23 cellular contexts compared by ENCODE assay signal in the genomic region with DNA sequence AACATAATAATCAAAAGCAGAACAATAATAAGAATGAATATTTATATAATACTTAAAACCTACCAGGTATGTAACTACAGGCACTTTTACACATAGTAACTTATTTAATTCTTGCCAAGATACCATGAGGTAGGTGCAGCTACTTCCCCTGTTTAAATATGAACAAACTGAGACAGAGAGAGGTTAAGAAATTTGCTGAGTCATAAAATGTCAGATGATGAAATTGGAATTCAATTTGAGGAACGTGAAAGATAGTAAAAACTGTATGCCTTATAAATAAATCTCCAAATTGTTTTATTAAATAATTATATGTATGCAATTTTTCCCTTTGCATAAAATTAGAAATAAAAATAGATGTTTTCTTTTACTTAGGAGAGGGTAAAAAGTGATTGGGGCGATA.
DNase-seq lines count a peak whose midpoint lies in the region; ATAC-seq, FAIRE-seq and TF ChIP-seq lines count a peak whose summit lies in the region.
"Had no signal": no experiment of that assay in that cellular context is flagged by ENCODE, and none has a peak within 500 bp of the region (broad histone marks: within the 10 kb centered on the region; RNA-seq: fewer than 3 reads in every experiment).

No MANE protein-coding gene starts in this region.

- DNase-seq in MCF 10A (ENCODE audit: unreplicated experiment) (peak; percentile 34), breast epithelium (ENCODE audit: low spot score in 2 of 2) (no peak), NOMO-1 treated with DMSO at 0.1 percent for 48 hours (lab: John Stamatoyannopoulos, UW; ENCODE audit: unreplicated experiment) (peak; percentile 51), bronchial epithelial cell (ENCODE audit: low read depth) (peak; percentile 26), frontal cortex (ENCODE audit: low spot score in 2 of 2) (no peak), hepatic stellate cell (ENCODE audit: low spot score) (no peak), urothelium cell line (ENCODE audit: low spot score) (no peak)
- DNase-seq: Calu3; CD4-positive, alpha-beta T cell; DMS79; HFFc6; Kasumi-1; NCI-H1048; NCI-H146; NCI-H2081 treated with DMSO at 0.1 percent for 48 hours; NCI-H2227 treated with DMSO at 0.1 percent for 48 hours; NCI-H69; NK-92 treated with Interleukin-12 subunit alpha and Interleukin-12 subunit beta, amount 100 ng/mL, for 24 hours; SHP77 treated with DMSO at 0.1 percent for 48 hours had no signal

- peaks cover 8% of the 10 kb centered on the region for H3K4me1 Mint-ChIP-seq in MCF 10A (ENCODE audit: insufficient read depth, unreplicated experiment)
- H3K4me1 Mint-ChIP-seq: GM23338 had no signal

- BruUV-seq in MCF 10A (replicated peaks; lab: Mats Ljungman, UMichigan), result no TSS peak

- CTCF ChIA-PET in MCF 10A (lab: Yijun Ruan, JAX), result no interaction called here

- H3K36me3 ChIP-seq in breast epithelium (no peaks in the 10 kb centered on the region), bronchial epithelial cell (ENCODE audit: control insufficient read depth, insufficient read depth, low read length) (no peaks in the 10 kb centered on the region)

- H3K27me3 Mint-ChIP-seq in MCF 10A (ENCODE audit: insufficient read depth, unreplicated experiment), result no peaks in the 10 kb centered on the region
- H3K27me3 Mint-ChIP-seq: CD4-positive, alpha-beta T cell had no signal

- no peak for FAIRE-seq in bronchial epithelial cell (lab: Jason Lieb, UNC)
- FAIRE-seq in frontal cortex (lab: Jason Lieb, UNC), result peak; percentile 3
- no peak for FAIRE-seq in urothelium cell line (lab: Jason Lieb, UNC)
- FAIRE-seq: GM12891, RCC 7860 had no signal

- intact Hi-C loops in MCF 10A (cut with micrococcal nuclease) (no loop called here), breast epithelium (cut with DNase I; ENCODE audit: low total_unique reads) (no loop called here)

- no peaks in the 10 kb centered on the region for H3K36me3 Mint-ChIP-seq in MCF 10A (ENCODE audit: insufficient read depth, unreplicated experiment)

- ATAC-seq in HG02840 (IDR thresholded peaks at IDR 0.05; ENCODE audit: low FRiP score, unreplicated experiment), result no peak
- ATAC-seq: GM23338 had no signal

- no peak overlapping the region for H3K27ac ChIP-seq in breast epithelium

- no peaks in the 10 kb centered on the region for H3K4me1 ChIP-seq in breast epithelium

- no peak for TF ChIP-seq POLR2A in breast epithelium (IDR thresholded peaks at IDR 0.05)

- H3K4me3 Mint-ChIP-seq in MCF 10A (ENCODE audit: unreplicated experiment), result no peak overlapping the region
- H3K4me3 Mint-ChIP-seq: CD4-positive, alpha-beta T cell; GM23338; HFFc6 had no signal

- H3K9me3 Mint-ChIP-seq in MCF 10A (ENCODE audit: unreplicated experiment), result no peaks in the 10 kb centered on the region

- peaks cover 0 to 12% of the 10 kb centered on the region in 2 donors for H3K9me3 ChIP-seq in breast epithelium

- TF ChIP-seq CTCF in MCF 10A (IDR thresholded peaks at IDR 0.05; ENCODE audit: unreplicated experiment) (no peak), breast epithelium (IDR thresholded peaks at IDR 0.05) (no peak), bronchial epithelial cell (IDR thresholded peaks at IDR 0.05; ENCODE audit: insufficient read depth, low read length, severe bottlenecking) (no peak)

- H3K27ac Mint-ChIP-seq in MCF 10A (ENCODE audit: low read depth, unreplicated experiment), result no peak overlapping the region
- H3K27ac Mint-ChIP-seq: CD4-positive, alpha-beta T cell; HFFc6 had no signal

- POLR2A ChIA-PET in MCF 10A (lab: Yijun Ruan, JAX), result interaction anchor here (0.7 kb wide), 1 partner anchor 13 kb away, joined by 3 read pairs; no protein-coding TSS in a partner anchor

- no peaks in the 10 kb centered on the region for H3K27me3 ChIP-seq in breast epithelium
- no peaks in the 10 kb centered on the region for H3K27me3 ChIP-seq in bronchial epithelial cell (ENCODE audit: control insufficient read depth, insufficient read depth, low read length)

- H3K4me3 ChIP-seq in breast epithelium, result no peak overlapping the region
- H3K4me3 ChIP-seq in bronchial epithelial cell (ENCODE audit: low read depth, low read length), result no peak overlapping the region
- H3K4me3 ChIP-seq: GM23338 had no signal

Comparison
In these comparisons a context has a peak if more than half of its experiments do, and no peak if none do; other contexts are left out.
1. DNase-seq: peak in MCF 10A (single experiment), NOMO-1 treated with DMSO at 0.1 percent for 48 hours (single experiment) and bronchial epithelial cell (single experiment); none in breast epithelium (0 of 2), frontal cortex (0 of 2), hepatic stellate cell (single experiment) and urothelium cell line (single experiment).